In the genomic region with DNA sequence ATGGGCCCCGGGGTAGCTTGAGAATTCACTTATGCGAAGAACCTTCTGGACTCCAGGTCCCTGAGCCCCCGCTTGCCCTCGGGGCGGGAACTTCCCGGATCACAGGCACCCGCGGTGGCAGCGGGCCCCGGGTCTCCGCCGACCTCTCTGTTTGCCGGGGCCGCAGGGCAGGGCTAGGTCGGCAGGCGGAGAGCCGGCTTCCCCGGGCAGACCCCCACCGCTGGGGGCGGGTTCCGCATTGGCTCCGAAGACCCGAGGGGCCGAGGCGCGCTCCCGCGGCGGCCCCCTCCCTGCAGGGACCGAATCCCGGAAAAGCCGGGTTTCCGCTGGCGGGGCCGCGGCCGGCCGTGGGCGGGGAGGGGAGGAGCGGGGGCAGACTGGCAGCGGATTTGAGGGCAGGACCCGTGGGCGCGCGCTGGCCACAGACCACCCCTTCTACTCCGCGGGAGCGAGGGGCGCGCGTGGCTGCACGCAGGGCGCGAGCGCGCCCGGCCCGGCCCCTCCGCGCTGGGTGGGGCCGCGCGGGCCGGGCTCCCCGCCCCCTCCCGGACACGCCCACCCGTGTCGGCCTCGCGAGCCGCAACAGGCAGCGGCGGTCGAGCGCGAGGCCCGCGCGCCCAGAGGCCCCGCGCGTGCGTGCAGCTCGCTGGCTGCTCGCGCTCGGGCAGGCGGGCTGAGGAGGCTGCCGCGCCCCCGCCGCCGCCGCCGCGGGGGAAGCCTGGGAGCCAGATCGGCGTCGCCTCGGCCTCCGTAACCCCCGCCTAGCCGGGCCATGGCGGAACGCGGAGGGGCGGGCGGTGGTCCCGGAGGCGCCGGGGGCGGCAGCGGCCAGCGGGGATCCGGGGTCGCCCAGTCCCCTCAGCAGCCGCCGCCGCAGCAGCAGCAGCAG, we compare ENCODE assay signal across 1 cellular context.
TF ChIP-seq lines count a peak whose summit lies in the region.

Gene PACS1 (plus strand): TSS at position 558 of the 889 bp plus-strand sequence. CDS start 215 bp downstream, at position 773.

TF ChIP-seq in K562, 482 proteins besides CTCF, POLR2A, EP300 and RAD21 (continued from another document and continues in another):
- TF ChIP-seq KDM1A (IDR thresholded peaks at IDR 0.05), result no peak
- no peak for TF ChIP-seq NFXL1 (CRISPR knock-in tag; IDR thresholded peaks at IDR 0.05)
- TF ChIP-seq, protein P1, sequence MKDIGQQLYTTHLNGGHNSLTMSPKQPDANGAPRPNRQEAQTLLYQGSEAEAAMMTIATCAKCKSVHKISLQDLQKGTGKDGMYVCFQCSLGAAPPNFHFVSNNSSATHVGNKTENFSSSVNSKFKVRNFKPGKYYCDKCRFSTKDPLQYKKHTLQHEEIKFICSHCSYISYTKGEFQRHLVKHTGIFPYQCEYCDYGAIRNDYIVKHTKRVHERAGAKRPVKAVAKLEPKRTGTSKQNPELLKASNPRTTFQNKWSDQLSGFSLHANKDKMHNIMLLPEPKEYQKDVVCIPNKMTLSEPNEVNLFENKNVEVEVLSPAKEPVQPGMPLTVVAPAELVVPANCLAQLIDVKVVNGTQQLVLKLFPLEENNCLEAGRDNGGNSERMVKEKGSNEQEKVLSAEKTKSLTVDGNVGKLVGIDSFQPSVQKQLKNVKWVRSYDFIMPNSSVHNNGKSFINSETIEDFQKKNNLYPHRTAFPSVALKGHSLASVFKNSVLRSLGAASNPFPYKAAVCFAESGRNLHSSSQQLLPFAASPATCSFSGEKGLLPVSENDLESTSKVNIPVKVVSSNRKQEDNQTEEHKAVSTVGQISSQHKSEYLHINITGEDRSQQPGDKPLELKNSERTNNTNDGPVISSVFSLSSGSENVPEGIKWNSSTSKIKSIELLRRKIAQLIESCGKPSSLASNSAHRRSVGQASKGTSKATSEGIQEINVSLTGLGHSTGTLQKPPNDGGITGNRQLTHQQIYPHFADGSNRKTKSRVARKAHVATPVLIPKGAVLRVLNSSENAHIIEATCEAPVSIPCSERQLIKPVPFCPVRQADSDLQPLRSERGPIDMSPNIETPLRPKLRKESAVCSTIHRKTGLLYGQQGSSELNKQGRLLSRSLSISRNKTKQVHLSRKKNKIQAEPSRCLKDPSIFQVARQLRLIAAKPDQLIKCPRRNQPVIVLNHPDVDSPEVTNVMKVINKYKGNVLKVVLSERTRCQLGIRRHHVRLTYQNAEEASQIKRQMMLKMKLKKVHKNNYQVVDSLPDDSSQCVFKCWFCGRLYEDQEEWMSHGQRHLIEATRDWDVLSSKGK (CRISPR knock-in tag; IDR thresholded peaks at IDR 0.05), result no peak
- TF ChIP-seq GTF2F1 (IDR thresholded peaks at IDR 0.05; ENCODE audit: low read depth, low read length), result no peak
- TF ChIP-seq NEUROD1 (IDR thresholded peaks at IDR 0.05; ENCODE audit: borderline replicate concordance, low read depth, low read length, partially characterized antibody), result no peak
- TF ChIP-seq ZBTB8A (IDR thresholded peaks at IDR 0.05; ENCODE audit: partially characterized antibody), result no peak
- TF ChIP-seq RNF2 (IDR thresholded peaks at IDR 0.05), result no peak
- TF ChIP-seq TAF7 (tag; IDR thresholded peaks at IDR 0.05), result no peak
- TF ChIP-seq TRIM24 (IDR thresholded peaks at IDR 0.05), result no peak
- TF ChIP-seq, protein P2, sequence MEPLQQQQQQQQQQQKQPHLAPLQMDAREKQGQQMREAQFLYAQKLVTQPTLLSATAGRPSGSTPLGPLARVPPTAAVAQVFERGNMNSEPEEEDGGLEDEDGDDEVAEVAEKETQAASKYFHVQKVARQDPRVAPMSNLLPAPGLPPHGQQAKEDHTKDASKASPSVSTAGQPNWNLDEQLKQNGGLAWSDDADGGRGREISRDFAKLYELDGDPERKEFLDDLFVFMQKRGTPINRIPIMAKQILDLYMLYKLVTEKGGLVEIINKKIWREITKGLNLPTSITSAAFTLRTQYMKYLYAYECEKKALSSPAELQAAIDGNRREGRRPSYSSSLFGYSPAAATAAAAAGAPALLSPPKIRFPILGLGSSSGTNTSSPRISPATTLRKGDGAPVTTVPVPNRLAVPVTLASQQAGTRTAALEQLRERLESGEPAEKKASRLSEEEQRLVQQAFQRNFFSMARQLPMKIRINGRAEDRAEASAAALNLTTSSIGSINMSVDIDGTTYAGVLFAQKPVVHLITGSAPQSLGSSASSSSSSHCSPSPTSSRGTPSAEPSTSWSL (CRISPR knock-in tag; IDR thresholded peaks at IDR 0.05; ENCODE audit: borderline replicate concordance), result no peak
- TF ChIP-seq PHF20 (IDR thresholded peaks at IDR 0.05; ENCODE audit: partially characterized antibody), result no peak
- 0 out of 2 replicates have a peak, but pooled peaks have one; percentile 56 for TF ChIP-seq SIN3B (IDR thresholded peaks at IDR 0.05; ENCODE audit: low read depth)
- no peak for TF ChIP-seq PCBP2 (IDR thresholded peaks at IDR 0.05; ENCODE audit: low read depth, low read length, poor library complexity, severe bottlenecking)
- TF ChIP-seq RCOR1 (IDR thresholded peaks at IDR 0.05; ENCODE audit: borderline replicate concordance in 1 of 2, low read depth in 2 of 2, low read length in 2 of 2), result no peak
- no peak for TF ChIP-seq MBD2 (IDR thresholded peaks at IDR 0.05; ENCODE audit: borderline replicate concordance, low read depth)
- TF ChIP-seq TCF7L2 (IDR thresholded peaks at IDR 0.05; ENCODE audit: low read depth, low read length), result no peak
- peak in 1 of 2 experiments; percentile 10; a peak in 1 of 4 replicates for TF ChIP-seq NONO (IDR thresholded peaks at IDR 0.05; ENCODE audit: low read depth in 2 of 2, low read length in 1 of 2)
- TF ChIP-seq ATF1 (CRISPR knock-in tag; IDR thresholded peaks at IDR 0.05), result no peak
- TF ChIP-seq ATF1 (tag; IDR thresholded peaks at IDR 0.05), result no peak
- TF ChIP-seq ZNF586 (CRISPR knock-in tag; conservative IDR thresholded peaks at IDR 0.05), result no peak
- no peak for TF ChIP-seq CBFB (CRISPR knock-in tag; IDR thresholded peaks at IDR 0.05)
- TF ChIP-seq, protein P3, sequence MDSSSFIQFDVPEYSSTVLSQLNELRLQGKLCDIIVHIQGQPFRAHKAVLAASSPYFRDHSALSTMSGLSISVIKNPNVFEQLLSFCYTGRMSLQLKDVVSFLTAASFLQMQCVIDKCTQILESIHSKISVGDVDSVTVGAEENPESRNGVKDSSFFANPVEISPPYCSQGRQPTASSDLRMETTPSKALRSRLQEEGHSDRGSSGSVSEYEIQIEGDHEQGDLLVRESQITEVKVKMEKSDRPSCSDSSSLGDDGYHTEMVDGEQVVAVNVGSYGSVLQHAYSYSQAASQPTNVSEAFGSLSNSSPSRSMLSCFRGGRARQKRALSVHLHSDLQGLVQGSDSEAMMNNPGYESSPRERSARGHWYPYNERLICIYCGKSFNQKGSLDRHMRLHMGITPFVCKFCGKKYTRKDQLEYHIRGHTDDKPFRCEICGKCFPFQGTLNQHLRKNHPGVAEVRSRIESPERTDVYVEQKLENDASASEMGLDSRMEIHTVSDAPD (CRISPR knock-in tag; IDR thresholded peaks at IDR 0.05), result no peak
- TF ChIP-seq ZNF184 (CRISPR knock-in tag; IDR thresholded peaks at IDR 0.05), result no peak
- no peak for TF ChIP-seq NCOA6 (IDR thresholded peaks at IDR 0.05)
- no peak for TF ChIP-seq NR1H2 (CRISPR knock-in tag; IDR thresholded peaks at IDR 0.05)
- TF ChIP-seq MEF2A (IDR thresholded peaks at IDR 0.05; ENCODE audit: control insufficient read depth, low read depth, low read length), result no peak
- no peak for TF ChIP-seq TOE1 (IDR thresholded peaks at IDR 0.05; ENCODE audit: borderline replicate concordance)
- no peak for TF ChIP-seq TOE1 (CRISPR knock-in tag; IDR thresholded peaks at IDR 0.05; ENCODE audit: borderline replicate concordance, low read depth)
- TF ChIP-seq GMEB1 (CRISPR knock-in tag; IDR thresholded peaks at IDR 0.05), result peak; percentile 31; the same call in 1 of the 2 replicates
- TF ChIP-seq ZNF253 (CRISPR knock-in tag; conservative IDR thresholded peaks at IDR 0.05), result no peak
- no peak for TF ChIP-seq ZNF431 (CRISPR knock-in tag; IDR thresholded peaks at IDR 0.05)
- TF ChIP-seq SMAD1 (IDR thresholded peaks at IDR 0.05; ENCODE audit: low read depth, low read length, partially characterized antibody), result no peak
- TF ChIP-seq FOXP1 (CRISPR knock-in tag; IDR thresholded peaks at IDR 0.05), result no peak
- TF ChIP-seq, protein P4, sequence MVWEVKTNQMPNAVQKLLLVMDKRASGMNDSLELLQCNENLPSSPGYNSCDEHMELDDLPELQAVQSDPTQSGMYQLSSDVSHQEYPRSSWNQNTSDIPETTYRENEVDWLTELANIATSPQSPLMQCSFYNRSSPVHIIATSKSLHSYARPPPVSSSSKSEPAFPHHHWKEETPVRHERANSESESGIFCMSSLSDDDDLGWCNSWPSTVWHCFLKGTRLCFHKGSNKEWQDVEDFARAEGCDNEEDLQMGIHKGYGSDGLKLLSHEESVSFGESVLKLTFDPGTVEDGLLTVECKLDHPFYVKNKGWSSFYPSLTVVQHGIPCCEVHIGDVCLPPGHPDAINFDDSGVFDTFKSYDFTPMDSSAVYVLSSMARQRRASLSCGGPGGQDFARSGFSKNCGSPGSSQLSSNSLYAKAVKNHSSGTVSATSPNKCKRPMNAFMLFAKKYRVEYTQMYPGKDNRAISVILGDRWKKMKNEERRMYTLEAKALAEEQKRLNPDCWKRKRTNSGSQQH (CRISPR knock-in tag; IDR thresholded peaks at IDR 0.05), result 0 out of 2 replicates have a peak, but pooled peaks have one; percentile 32
- no peak for TF ChIP-seq KLF10 (CRISPR knock-in tag; IDR thresholded peaks at IDR 0.05)
- TF ChIP-seq FIP1L1 (IDR thresholded peaks at IDR 0.05; ENCODE audit: low read depth, low read length, poor library complexity, severe bottlenecking), result no peak
- TF ChIP-seq ASH1L (IDR thresholded peaks at IDR 0.05; ENCODE audit: borderline replicate concordance, low read depth, partially characterized antibody), result no peak
- TF ChIP-seq ZNF511 (CRISPR knock-in tag; IDR thresholded peaks at IDR 0.05), result no peak
- TF ChIP-seq SIN3A (IDR thresholded peaks at IDR 0.05; ENCODE audit: borderline replicate concordance in 2 of 2, control insufficient read depth in 1 of 2, low read depth in 2 of 2, low read length in 2 of 2), result peak; percentile 49 to 69; a peak in 2 of 4 replicates
- no peak for TF ChIP-seq SP1 (CRISPR knock-in tag; IDR thresholded peaks at IDR 0.05)
- 0 out of 2 replicates have a peak, but pooled peaks have one; percentile 50 for TF ChIP-seq CHCHD3 (CRISPR knock-in tag; IDR thresholded peaks at IDR 0.05)
- TF ChIP-seq, protein P5, sequence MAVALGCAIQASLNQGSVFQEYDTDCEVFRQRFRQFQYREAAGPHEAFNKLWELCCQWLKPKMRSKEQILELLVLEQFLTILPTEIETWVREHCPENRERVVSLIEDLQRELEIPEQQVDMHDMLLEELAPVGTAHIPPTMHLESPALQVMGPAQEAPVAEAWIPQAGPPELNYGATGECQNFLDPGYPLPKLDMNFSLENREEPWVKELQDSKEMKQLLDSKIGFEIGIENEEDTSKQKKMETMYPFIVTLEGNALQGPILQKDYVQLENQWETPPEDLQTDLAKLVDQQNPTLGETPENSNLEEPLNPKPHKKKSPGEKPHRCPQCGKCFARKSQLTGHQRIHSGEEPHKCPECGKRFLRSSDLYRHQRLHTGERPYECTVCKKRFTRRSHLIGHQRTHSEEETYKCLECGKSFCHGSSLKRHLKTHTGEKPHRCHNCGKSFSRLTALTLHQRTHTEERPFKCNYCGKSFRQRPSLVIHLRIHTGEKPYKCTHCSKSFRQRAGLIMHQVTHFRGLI (CRISPR knock-in tag; IDR thresholded peaks at IDR 0.05), result no peak
- TF ChIP-seq ZBTB11 (CRISPR knock-in tag; IDR thresholded peaks at IDR 0.05), result peak in 1 of 3 experiments; percentile 63; a peak in 2 of 6 replicates
- TF ChIP-seq IRF2 (CRISPR knock-in tag; IDR thresholded peaks at IDR 0.05), result no peak
- TF ChIP-seq RBFOX2 (IDR thresholded peaks at IDR 0.05; ENCODE audit: low read depth, low read length), result peak; percentile 73
- TF ChIP-seq RBM15 (IDR thresholded peaks at IDR 0.05; ENCODE audit: insufficient read depth, low read length), result no peak
